ENCODE assay signal across 8 cellular contexts in the genomic region with DNA sequence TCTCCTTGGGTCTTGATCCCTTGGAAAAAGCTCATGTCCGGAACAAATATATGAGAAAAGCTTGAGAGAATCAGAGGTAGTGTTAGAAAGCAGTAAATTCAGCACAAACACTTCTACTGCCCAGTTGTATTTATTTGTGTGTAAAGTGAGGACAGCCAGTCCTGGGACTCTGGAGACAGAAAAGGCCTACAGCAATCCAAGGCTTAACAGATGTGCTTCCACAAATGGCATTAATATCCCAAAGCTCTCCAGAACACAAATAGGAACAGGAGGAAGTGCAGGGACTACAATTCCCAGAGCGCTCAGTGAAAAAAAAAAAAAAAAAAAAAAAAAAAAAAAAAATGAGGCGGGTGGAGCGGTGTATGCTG. TPM values are rescaled to one million over a fixed set of nuclear protein-coding genes. Genes with fewer than 3 reads are reported as not detected.
A peak's percentile ranks its signal among the peaks of the same experiment; 100 is the strongest.
DNase-seq lines count a peak whose midpoint lies in the region; ATAC-seq and TF ChIP-seq lines count a peak whose summit lies in the region.

No MANE protein-coding gene starts in this region.

- H2BK120ac ChIP-seq in mesenchymal stem cell (ENCODE audit: low read depth, low read length) = no peak overlapping the region

- H2AFZ ChIP-seq in mesenchymal stem cell (ENCODE audit: low read depth, low read length) = no peak overlapping the region

- H3K27ac ChIP-seq in heart right ventricle (peak overlapping the region in 8 of 10 donors; percentile 21 to 98 (median 46)), WERI-Rb-1 (peak overlapping the region; percentile 37), mesenchymal stem cell (ENCODE audit: low read length, poor library complexity, severe bottlenecking) (peak overlapping the region; percentile 1), upper lobe of left lung (peak overlapping the region in 3 of 4 donors; percentile 34 to 92 (median 67))

- peaks cover 22% of the 10 kb centered on the region for H3K79me1 ChIP-seq in mesenchymal stem cell (replicated peaks; ENCODE audit: low read length, poor library complexity, severe bottlenecking)

- H3K27me3 ChIP-seq in heart right ventricle (no peaks in the 10 kb centered on the region), WERI-Rb-1 (ENCODE audit: insufficient read depth, low read depth, severe bottlenecking) (no peaks in the 10 kb centered on the region), mesenchymal stem cell (ENCODE audit: control insufficient read depth in 1 of 2, insufficient read depth in 1 of 2, low read length in 2 of 2) (no peaks in the 10 kb centered on the region), upper lobe of left lung (no peaks in the 10 kb centered on the region)

- H3K4me3 ChIP-seq in heart right ventricle (peak overlapping the region in 3 of 10 donors; percentile 99 to 100 (median 100)), WERI-Rb-1 (ENCODE audit: low read depth, low read length) (no peak overlapping the region; the same call in 1 of the 2 replicates), mesenchymal stem cell (ENCODE audit: insufficient read depth in 1 of 2, low read depth in 1 of 2, low read length in 2 of 2) (peak overlapping the region in 1 of 2 experiments; percentile 3), upper lobe of left lung (peak overlapping the region in 1 of 4 donors; percentile 79)

- H3K9me3 ChIP-seq in heart right ventricle (no peaks in the 10 kb centered on the region), WERI-Rb-1 (ENCODE audit: severe bottlenecking) (no peaks in the 10 kb centered on the region), mesenchymal stem cell (ENCODE audit: control insufficient read depth, low read length) (no peaks in the 10 kb centered on the region), upper lobe of left lung (no peaks in the 10 kb centered on the region)

- TF ChIP-seq POLR2A in upper lobe of left lung (IDR thresholded peaks at IDR 0.05) = no peak

- no peak overlapping the region for H4K8ac ChIP-seq in mesenchymal stem cell (ENCODE audit: low read length)

- H3K36me3 ChIP-seq in heart right ventricle (peaks cover 0 to 70% (median 54%) of the 10 kb centered on the region in 9 donors), WERI-Rb-1 (peaks cover 63% of the 10 kb centered on the region), mesenchymal stem cell (ENCODE audit: control insufficient read depth in 1 of 2, insufficient read depth in 2 of 2, low read depth in 1 of 2, low read length in 2 of 2) (peaks cover 41 to 49% of the 10 kb centered on the region in 2 experiments), upper lobe of left lung (peaks cover 12 to 63% (median 48%) of the 10 kb centered on the region in 4 donors)

- H3K18ac ChIP-seq in mesenchymal stem cell (ENCODE audit: low read depth in 1 of 2, low read length in 2 of 2) = no peak overlapping the region

- no peak overlapping the region for H2AK5ac ChIP-seq in mesenchymal stem cell (ENCODE audit: low read length, severe bottlenecking)

- peaks cover 10 to 54% (median 42%) of the 10 kb centered on the region in 9 donors for H3K4me1 ChIP-seq in heart right ventricle
- peaks cover 44% of the 10 kb centered on the region for H3K4me1 ChIP-seq in mesenchymal stem cell (ENCODE audit: control insufficient read depth, insufficient read depth, low read depth, low read length)
- peaks cover 29 to 48% (median 36%) of the 10 kb centered on the region in 4 donors for H3K4me1 ChIP-seq in upper lobe of left lung

- DNase-seq in heart right ventricle = no peak
- no peak for DNase-seq in cardiac septum (ENCODE audit: low spot score)
- no peak for DNase-seq in WERI-Rb-1
- no peak for DNase-seq in mesenchymal stem cell
- DNase-seq in upper lobe of left lung = no peak
- DNase-seq in hippocampal formation (lab: John Stamatoyannopoulos, UW) = no peak
- DNase-seq in SIG-M5 (lab: John Stamatoyannopoulos, UW) = no peak

- H3K14ac ChIP-seq in mesenchymal stem cell (ENCODE audit: low read length in 2 of 2) = no peak overlapping the region

- no peak overlapping the region for H4K91ac ChIP-seq in mesenchymal stem cell (ENCODE audit: low read length)

- no peak overlapping the region for H3K4me2 ChIP-seq in mesenchymal stem cell (ENCODE audit: low read length, poor library complexity, severe bottlenecking)

- 17 to 24% methylated on average over 4 of the region's 4 CpGs for WGBS in heart right ventricle, 2 donors
- WGBS in mesenchymal stem cell = 21% methylated on average over 4 of the region's 4 CpGs
- 18 to 21% methylated on average over 4 of the region's 4 CpGs for WGBS in upper lobe of left lung, 2 donors

- no peak for ATAC-seq in heart right ventricle
- no peak for ATAC-seq in upper lobe of left lung (ENCODE audit: low FRiP score in 2 of 2)
- ATAC-seq in HG03039 (IDR thresholded peaks at IDR 0.05; ENCODE audit: unreplicated experiment) = no peak

- TF ChIP-seq CTCF in heart right ventricle (IDR thresholded peaks at IDR 0.05) (no peak), WERI-Rb-1 (IDR thresholded peaks at IDR 0.05; ENCODE audit: low read depth, low read length) (no peak), upper lobe of left lung (IDR thresholded peaks at IDR 0.05) (no peak)

- peak overlapping the region; percentile 45 for H3K9ac ChIP-seq in mesenchymal stem cell (ENCODE audit: low read length)

- H3K4ac ChIP-seq in mesenchymal stem cell (ENCODE audit: low read depth in 1 of 2, low read length in 2 of 2) = peak overlapping the region in 1 of 2 experiments; percentile 38

- TF ChIP-seq EP300 in upper lobe of left lung (IDR thresholded peaks at IDR 0.05) = no peak

- H2BK5ac ChIP-seq in mesenchymal stem cell (ENCODE audit: low read depth, low read length, poor library complexity, severe bottlenecking) = no peak overlapping the region

- intact Hi-C loops in heart right ventricle (cut with DNase I) = loop anchor here in 2 of 10 donors (2.0 kb wide), 1 partner anchor 17 kb away; no protein-coding TSS in a partner anchor
- intact Hi-C loops in cardiac septum (cut with DNase I) = loop anchor here (1.0 to 2.0 kb wide), 4 partner anchors 11 to 75 kb away; a partner anchor contains a TSS

- no peak overlapping the region for H2BK15ac ChIP-seq in mesenchymal stem cell (ENCODE audit: low read depth, poor library complexity, severe bottlenecking)

- H2BK12ac ChIP-seq in mesenchymal stem cell (ENCODE audit: low read length in 2 of 2) = no peak overlapping the region

- H3K23ac ChIP-seq in mesenchymal stem cell (ENCODE audit: low read length in 2 of 2) = no peak overlapping the region

RNA-seq across cellular contexts. Expression of a gene that starts 0.4 kb away (rescaled TPM):
- total RNA-seq in heart right ventricle = 100 to 1,000 TPM; 263 to 371 (median 321) TPM
- 100 to 1,000 TPM; 187 to 390 TPM for polyA plus RNA-seq in heart right ventricle
- 317 TPM for total RNA-seq in cardiac septum
- 465 TPM for polyA plus RNA-seq in mesenchymal stem cell (2013, experiment 1 of 2)
- polyA plus RNA-seq in mesenchymal stem cell (2013, experiment 2 of 2) = 472 TPM
- 100 to 1,000 TPM; 132 to 280 (median 198) TPM for total RNA-seq in upper lobe of left lung

RNA-seq across cellular contexts. Expression of a gene that starts 11.7 kb away (rescaled TPM):
- total RNA-seq in heart right ventricle = 10 to 100 TPM; 60.1 to 90.7 (median 68.3) TPM
- 10 to 100 TPM; 78.0 to 87.9 TPM for polyA plus RNA-seq in heart right ventricle
- total RNA-seq in cardiac septum = 61.5 TPM
- polyA plus RNA-seq in mesenchymal stem cell (2013, experiment 1 of 2) = 24.1 TPM
- polyA plus RNA-seq in mesenchymal stem cell (2013, experiment 2 of 2) = 23.9 TPM
- total RNA-seq in upper lobe of left lung = 100 to 1,000 TPM in 1 of 6 donors, 10 to 100 TPM in 5; 52.6 to 184 (median 73.1) TPM

RNA-seq across cellular contexts. Expression of a gene that starts 19.1 kb away (rescaled TPM):
- total RNA-seq in heart right ventricle (10 to 100 TPM; 52.6 to 81.7 (median 68.6) TPM), cardiac septum (68.6 TPM), upper lobe of left lung (100 to 1,000 TPM in 1 of 6 donors, 10 to 100 TPM in 5; 36.5 to 106 (median 62.8) TPM)
- 10 to 100 TPM; 37.5 to 42.0 TPM for polyA plus RNA-seq in heart right ventricle
- 67.6 TPM for polyA plus RNA-seq in mesenchymal stem cell (2013, experiment 1 of 2)
- polyA plus RNA-seq in mesenchymal stem cell (2013, experiment 2 of 2) = 65.3 TPM

RNA-seq across cellular contexts. Expression of a gene that starts 39.1 kb away (rescaled TPM):
- total RNA-seq in heart right ventricle (10 to 100 TPM; 26.8 to 37.3 (median 31.6) TPM), cardiac septum (33.4 TPM), upper lobe of left lung (10 to 100 TPM; 31.4 to 37.6 (median 34.2) TPM)
- 10 to 100 TPM; 30.6 to 44.6 TPM for polyA plus RNA-seq in heart right ventricle
- polyA plus RNA-seq in mesenchymal stem cell (2013, experiment 1 of 2) = 22.7 TPM
- 22.7 TPM for polyA plus RNA-seq in mesenchymal stem cell (2013, experiment 2 of 2)

RNA-seq across cellular contexts. Expression of a gene that starts 55.1 kb away (rescaled TPM):
- total RNA-seq in heart right ventricle (under 1 TPM in 1 of 10 donors, not detected in 9; 0.09 TPM), cardiac septum (not detected), upper lobe of left lung (1 to 10 TPM in 2 of 6 donors, under 1 TPM in 3, not detected in 1; 0.17 to 1.2 (median 0.51) TPM)
- polyA plus RNA-seq in heart right ventricle = under 1 TPM in 1 of 2 donors, not detected in 1; 0.03 TPM
- polyA plus RNA-seq in mesenchymal stem cell (2013, experiment 1 of 2) = not detected
- polyA plus RNA-seq in mesenchymal stem cell (2013, experiment 2 of 2) = not detected

Comparison
In these comparisons a context has a peak if more than half of its experiments do, and no peak if none do; other contexts are left out.
1. H3K27ac ChIP-seq: peak in every context shown above with its lines; median percentile 67 in upper lobe of left lung; 46 in heart right ventricle; 37 in WERI-Rb-1; 1 in mesenchymal stem cell.